ENCODE assay signal across 8 cellular contexts in the genomic region with DNA sequence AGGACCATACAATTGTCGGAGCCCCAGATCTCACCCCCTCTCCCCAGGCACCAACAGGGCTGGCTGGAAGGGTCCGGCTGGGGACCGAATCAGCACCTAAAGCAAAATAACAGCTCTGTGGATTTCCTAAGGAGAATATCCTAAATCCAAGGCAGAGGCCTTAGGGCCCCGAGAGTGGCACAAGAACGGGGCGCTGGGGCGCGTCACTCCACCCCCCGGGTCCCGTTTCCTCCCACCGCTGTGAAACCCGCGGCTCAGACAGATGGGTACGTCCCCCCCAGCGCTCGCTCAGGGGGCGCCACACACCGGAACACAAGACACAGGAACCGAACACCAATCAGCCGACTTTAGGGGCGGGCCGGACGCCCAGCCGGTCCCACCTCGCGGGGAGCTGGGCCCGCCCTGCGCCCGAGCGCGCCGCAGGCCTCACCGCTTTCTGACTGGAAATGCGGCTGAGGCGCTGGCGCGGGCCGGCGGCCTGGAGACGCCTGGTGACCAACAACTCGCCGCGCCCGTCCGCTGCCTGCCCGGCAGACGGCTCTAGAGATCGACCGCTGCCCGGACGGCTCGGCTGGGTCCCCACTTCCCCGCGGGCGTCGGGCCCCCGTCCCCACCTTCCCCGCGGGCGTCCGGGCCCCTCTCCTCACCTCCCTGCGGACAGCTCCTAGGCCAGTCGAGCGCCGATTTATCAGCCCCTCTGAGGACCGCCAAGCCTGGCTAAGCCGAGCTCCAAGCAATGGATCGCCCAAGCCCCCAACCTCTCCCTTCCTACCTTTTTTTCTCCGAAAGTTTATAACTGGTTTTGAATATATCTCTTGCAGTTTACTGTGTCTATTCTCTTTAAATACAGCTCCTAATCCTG. TPM values are rescaled to one million over a fixed set of nuclear protein-coding genes. Genes with fewer than 3 reads are reported as not detected.
DNase-seq lines count a peak whose midpoint lies in the region; ATAC-seq lines count a peak whose summit lies in the region.

A gene with protein sequence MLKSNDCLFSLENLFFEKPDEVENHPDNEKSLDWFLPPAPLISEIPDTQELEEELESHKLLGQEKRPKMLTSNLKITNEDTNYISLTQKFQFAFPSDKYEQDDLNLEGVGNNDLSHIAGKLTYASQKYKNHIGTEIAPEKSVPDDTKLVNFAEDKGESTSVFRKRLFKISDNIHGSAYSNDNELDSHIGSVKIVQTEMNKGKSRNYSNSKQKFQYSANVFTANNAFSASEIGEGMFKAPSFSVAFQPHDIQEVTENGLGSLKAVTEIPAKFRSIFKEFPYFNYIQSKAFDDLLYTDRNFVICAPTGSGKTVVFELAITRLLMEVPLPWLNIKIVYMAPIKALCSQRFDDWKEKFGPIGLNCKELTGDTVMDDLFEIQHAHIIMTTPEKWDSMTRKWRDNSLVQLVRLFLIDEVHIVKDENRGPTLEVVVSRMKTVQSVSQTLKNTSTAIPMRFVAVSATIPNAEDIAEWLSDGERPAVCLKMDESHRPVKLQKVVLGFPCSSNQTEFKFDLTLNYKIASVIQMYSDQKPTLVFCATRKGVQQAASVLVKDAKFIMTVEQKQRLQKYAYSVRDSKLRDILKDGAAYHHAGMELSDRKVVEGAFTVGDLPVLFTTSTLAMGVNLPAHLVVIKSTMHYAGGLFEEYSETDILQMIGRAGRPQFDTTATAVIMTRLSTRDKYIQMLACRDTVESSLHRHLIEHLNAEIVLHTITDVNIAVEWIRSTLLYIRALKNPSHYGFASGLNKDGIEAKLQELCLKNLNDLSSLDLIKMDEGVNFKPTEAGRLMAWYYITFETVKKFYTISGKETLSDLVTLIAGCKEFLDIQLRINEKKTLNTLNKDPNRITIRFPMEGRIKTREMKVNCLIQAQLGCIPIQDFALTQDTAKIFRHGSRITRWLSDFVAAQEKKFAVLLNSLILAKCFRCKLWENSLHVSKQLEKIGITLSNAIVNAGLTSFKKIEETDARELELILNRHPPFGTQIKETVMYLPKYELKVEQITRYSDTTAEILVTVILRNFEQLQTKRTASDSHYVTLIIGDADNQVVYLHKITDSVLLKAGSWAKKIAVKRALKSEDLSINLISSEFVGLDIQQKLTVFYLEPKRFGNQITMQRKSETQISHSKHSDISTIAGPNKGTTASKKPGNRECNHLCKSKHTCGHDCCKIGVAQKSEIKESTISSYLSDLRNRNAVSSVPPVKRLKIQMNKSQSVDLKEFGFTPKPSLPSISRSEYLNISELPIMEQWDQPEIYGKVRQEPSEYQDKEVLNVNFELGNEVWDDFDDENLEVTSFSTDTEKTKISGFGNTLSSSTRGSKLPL (N-terminal part only) (minus strand): TSS at position 687 of the 862 bp plus-strand sequence. CDS start 3,755 bp downstream, outside the sequence.

- DNase-seq in AG08395 (ENCODE audit: low spot score): peak; percentile 72
- peak; percentile 23 for DNase-seq in NCI-H2171 (lab: John Stamatoyannopoulos, UW)
- peak; percentile 47 for DNase-seq in activated CD4-positive, alpha-beta memory T cell treated with anti-CD3 and anti-CD28 coated beads, Interleukin-2, amount 10 ng/mL, durations not matched to agents 7 days and 5 days
- peak; percentile 92 for DNase-seq in mesenteric fat pad (ENCODE audit: low spot score)
- peak; percentile 41 to 58 for DNase-seq in stimulated activated CD8-positive, alpha-beta memory T cell treated with anti-CD3 and anti-CD28 coated beads, Interleukin-15, amount 100 ng/mL, for 4 hours (ENCODE audit: low read depth in 2 of 2)

- peak; percentile 96 for ATAC-seq in GM18519 (IDR thresholded peaks at IDR 0.05; ENCODE audit: low FRiP score, unreplicated experiment)
- ATAC-seq in HG03045 (IDR thresholded peaks at IDR 0.05; ENCODE audit: unreplicated experiment): peak; percentile 96

- POLR2A ChIA-PET in activated CD4-positive, alpha-beta memory T cell treated with anti-CD3 and anti-CD28 coated beads, Interleukin-2, amount 10 ng/mL, durations not matched to agents 7 days and 5 days (lab: Charles Lee): no interaction called here

- H3K36me3 ChIP-seq in endocrine pancreas (ENCODE audit: control insufficient read depth, insufficient read depth, low read length): no peaks in the 10 kb centered on the region

- H3K36me3 Mint-ChIP-seq in activated CD4-positive, alpha-beta memory T cell treated with anti-CD3 and anti-CD28 coated beads, Interleukin-2, amount 10 ng/mL, durations not matched to agents 7 days and 5 days (ENCODE audit: low read depth): no peaks in the 10 kb centered on the region

- no peaks in the 10 kb centered on the region for H3K27me3 ChIP-seq in endocrine pancreas (ENCODE audit: control insufficient read depth, insufficient read depth, low read length)

- peaks cover 8% of the 10 kb centered on the region for H3K4me1 ChIP-seq in endocrine pancreas (ENCODE audit: control insufficient read depth, insufficient read depth, low read length)

- H3K4me3 ChIP-seq in endocrine pancreas (ENCODE audit: control insufficient read depth, insufficient read depth, low read length): peak within 1 kb of the TSS; percentile 76

- peaks cover 60% of the 10 kb centered on the region for H3K27me3 Mint-ChIP-seq in activated CD4-positive, alpha-beta memory T cell treated with anti-CD3 and anti-CD28 coated beads, Interleukin-2, amount 10 ng/mL, durations not matched to agents 7 days and 5 days

- CTCF ChIA-PET in activated CD4-positive, alpha-beta memory T cell treated with anti-CD3 and anti-CD28 coated beads, Interleukin-2, amount 10 ng/mL, durations not matched to agents 7 days and 5 days (lab: Charles Lee): interaction anchor here (0.9 kb wide), 1 partner anchor 126 kb away, joined by 4 read pairs; no protein-coding TSS in a partner anchor

- H3K4me3 Mint-ChIP-seq in activated CD4-positive, alpha-beta memory T cell treated with anti-CD3 and anti-CD28 coated beads, Interleukin-2, amount 10 ng/mL, durations not matched to agents 7 days and 5 days: peak within 1 kb of the TSS; percentile 54

- no peaks in the 10 kb centered on the region for H3K9me3 ChIP-seq in endocrine pancreas (ENCODE audit: control insufficient read depth, low read length)

- H3K9ac ChIP-seq in endocrine pancreas (ENCODE audit: control insufficient read depth, insufficient read depth, low read length): peak within 1 kb of the TSS; percentile 91

- peaks cover 5% of the 10 kb centered on the region for H3K4me1 Mint-ChIP-seq in activated CD4-positive, alpha-beta memory T cell treated with anti-CD3 and anti-CD28 coated beads, Interleukin-2, amount 10 ng/mL, durations not matched to agents 7 days and 5 days

- no peaks in the 10 kb centered on the region for H3K9me3 Mint-ChIP-seq in activated CD4-positive, alpha-beta memory T cell treated with anti-CD3 and anti-CD28 coated beads, Interleukin-2, amount 10 ng/mL, durations not matched to agents 7 days and 5 days

- no peak within 1 kb of the TSS for H3K27ac Mint-ChIP-seq in activated CD4-positive, alpha-beta memory T cell treated with anti-CD3 and anti-CD28 coated beads, Interleukin-2, amount 10 ng/mL, durations not matched to agents 7 days and 5 days

RNA-seq across cellular contexts. Expression of the gene that starts here (rescaled TPM):
- total RNA-seq in activated CD4-positive, alpha-beta memory T cell treated with anti-CD3 and anti-CD28 coated beads, Interleukin-2, amount 10 ng/mL, durations not matched to agents 7 days and 5 days: not detected
- total RNA-seq in mesenteric fat pad: 0.84 TPM

Comparison
In these comparisons a context has a peak if more than half of its experiments do, and no peak if none do; other contexts are left out.
1. Peak in every context shown above with its lines: DNase-seq, ATAC-seq and H3K4me3 ChIP-seq.
2. Peak in DNase-seq in activated CD4-positive, alpha-beta memory T cell treated with anti-CD3 and anti-CD28 coated beads, Interleukin-2, amount 10 ng/mL, durations not matched to agents 7 days and 5 days; RNA of the gene not detected or under 1 TPM.
3. Peak in DNase-seq in mesenteric fat pad; RNA of the gene not detected or under 1 TPM.
4. DNase-seq: peak in every context shown above with its lines; median percentile 92 in mesenteric fat pad; 72 in AG08395; 50 in stimulated activated CD8-positive, alpha-beta memory T cell treated with anti-CD3 and anti-CD28 coated beads, Interleukin-15, amount 100 ng/mL, for 4 hours; 47 in activated CD4-positive, alpha-beta memory T cell treated with anti-CD3 and anti-CD28 coated beads, Interleukin-2, amount 10 ng/mL, durations not matched to agents 7 days and 5 days; 23 in NCI-H2171.